In genomic region chr2:166700079-166700478, GRCh38 we compare ENCODE assay signal across 12 cellular contexts.
DNase-seq lines count a peak whose midpoint lies in the region; TF ChIP-seq lines count a peak whose summit lies in the region.
"Had no signal": no experiment of that assay in that cellular context is flagged by ENCODE, and none has a peak within 500 bp of the region (broad histone marks: within the 10 kb centered on the region; RNA-seq: fewer than 3 reads in every experiment).

No MANE protein-coding gene starts in this region.

- no peaks in the 10 kb centered on the region for H3F3A ChIP-seq in OCI-LY1 (ENCODE audit: insufficient read depth, low read length)

- WGBS in neuronal stem cell (ENCODE audit: extremely low coverage in 2 of 2, insufficient read length in 2 of 2, insufficient replicate concordance in 1 of 2), 2 donors = no CpG with 5 or more reads among the region's 2 CpGs

- H3K27ac ChIP-seq in breast epithelium (no peak overlapping the region), OCI-LY1 (ENCODE audit: low read depth, low read length, poor library complexity, severe bottlenecking) (no peak overlapping the region), neuronal stem cell (replicated peaks; ENCODE audit: low read length) (no peak overlapping the region)
- H3K27ac ChIP-seq: BLaER1, suprapubic skin had no signal

- H3K9me2 ChIP-seq in OCI-LY1 (ENCODE audit: low read depth, low read length) = no peaks in the 10 kb centered on the region

- POLR2A ChIA-PET in MCF 10A (lab: Yijun Ruan, JAX) = interaction anchor here (0.9 kb wide), 1 partner anchor 1419 kb away, joined by 3 read pairs; no protein-coding TSS in a partner anchor

- H4K91ac ChIP-seq in neuronal stem cell (ENCODE audit: low read depth, low read length, poor library complexity) = no peak overlapping the region

- H4K8ac ChIP-seq in neuronal stem cell (ENCODE audit: low read depth, low read length) = no peak overlapping the region

- in situ Hi-C loops in GM13976 (cut with MboI; ENCODE audit: low sequenced_read_pairs, unreplicated experiment) = no loop called here

- H3K4me3 ChIP-seq in breast epithelium (no peak overlapping the region), OCI-LY1 (ENCODE audit: low read depth, low read length, poor library complexity, severe bottlenecking) (no peak overlapping the region), fibroblast of mammary gland (ENCODE audit: control insufficient read depth, low read depth, low read length) (no peak overlapping the region), neuronal stem cell (ENCODE audit: low read length in 2 of 2) (no peak overlapping the region)
- H3K4me3 ChIP-seq: BLaER1, suprapubic skin had no signal

- peak; percentile 3 for DNase-seq in MCF 10A (ENCODE audit: unreplicated experiment)
- DNase-seq in breast epithelium (ENCODE audit: low spot score in 2 of 2) = no peak
- peak; percentile 5 for DNase-seq in fibroblast of mammary gland (ENCODE audit: low read depth)
- DNase-seq in type B pancreatic cell (ENCODE audit: extremely low spot score, unreplicated experiment) = no peak
- DNase-seq in hypothalamus (lab: John Stamatoyannopoulos, UW) = no peak
- DNase-seq in neuronal stem cell (ENCODE audit: low spot score) = no peak
- DNase-seq in GM13976 (ENCODE audit: low spot score) = no peak
- DNase-seq: activated CD8-positive, alpha-beta memory T cell treated with anti-CD3 and anti-CD28 coated beads for 24 hours; activated naive CD8-positive, alpha-beta T cell treated with anti-CD3 and anti-CD28 coated beads for 36 hours had no signal

- H3K36me3 Mint-ChIP-seq in MCF 10A (ENCODE audit: insufficient read depth, unreplicated experiment) (no peaks in the 10 kb centered on the region), type B pancreatic cell (no peaks in the 10 kb centered on the region)
- H3K36me3 Mint-ChIP-seq: activated naive CD8-positive, alpha-beta T cell treated with anti-CD3 and anti-CD28 coated beads for 36 hours had no signal

- H3K36me3 ChIP-seq in breast epithelium (no peaks in the 10 kb centered on the region), OCI-LY1 (ENCODE audit: insufficient read depth, low read length) (no peaks in the 10 kb centered on the region), neuronal stem cell (replicated peaks in 1 of 2; ENCODE audit: control insufficient read depth in 2 of 2, insufficient read depth in 2 of 2, low read length in 2 of 2) (no peaks in the 10 kb centered on the region)
- H3K36me3 ChIP-seq: BLaER1, suprapubic skin had no signal

- H3K4me1 Mint-ChIP-seq in MCF 10A (ENCODE audit: insufficient read depth, unreplicated experiment) = no peaks in the 10 kb centered on the region
- no peaks in the 10 kb centered on the region for H3K4me1 Mint-ChIP-seq in type B pancreatic cell (ENCODE audit: unreplicated experiment)
- H3K4me1 Mint-ChIP-seq: activated naive CD8-positive, alpha-beta T cell treated with anti-CD3 and anti-CD28 coated beads for 36 hours had no signal

- H3K4me1 ChIP-seq in breast epithelium = no peaks in the 10 kb centered on the region
- no peaks in the 10 kb centered on the region for H3K4me1 ChIP-seq in OCI-LY1 (ENCODE audit: insufficient read depth, low read length, severe bottlenecking)
- H3K4me1 ChIP-seq in neuronal stem cell (ENCODE audit: control insufficient read depth in 2 of 2, insufficient read depth in 1 of 2, low read depth in 1 of 2, low read length in 2 of 2) = no peaks in the 10 kb centered on the region
- H3K4me1 ChIP-seq: suprapubic skin had no signal

- no peak overlapping the region for H3K14ac ChIP-seq in neuronal stem cell (ENCODE audit: low read length)

- no peak overlapping the region for H3K18ac ChIP-seq in neuronal stem cell (ENCODE audit: low read length)

- no peaks in the 10 kb centered on the region for H3K27me3 ChIP-seq in breast epithelium
- no peaks in the 10 kb centered on the region for H3K27me3 ChIP-seq in OCI-LY1 (ENCODE audit: insufficient read depth, low read length)
- no peaks in the 10 kb centered on the region for H3K27me3 ChIP-seq in neuronal stem cell (ENCODE audit: control insufficient read depth in 3 of 3, insufficient read depth in 3 of 3, low read depth in 1 of 3, low read length in 3 of 3)
- H3K27me3 ChIP-seq: BLaER1, suprapubic skin had no signal

- H2AFZ ChIP-seq in OCI-LY1 (ENCODE audit: low read length) (no peak overlapping the region), neuronal stem cell (ENCODE audit: low read length) (no peak overlapping the region)

- no peak for TF ChIP-seq CTCF in MCF 10A (IDR thresholded peaks at IDR 0.05; ENCODE audit: unreplicated experiment)
- no peak for TF ChIP-seq CTCF in breast epithelium (IDR thresholded peaks at IDR 0.05)
- peak; percentile 5; the same call in 1 of the 2 replicates for TF ChIP-seq CTCF in OCI-LY1 (IDR thresholded peaks at IDR 0.05; ENCODE audit: low read length)
- TF ChIP-seq CTCF in fibroblast of mammary gland (conservative IDR thresholded peaks at IDR 0.05; ENCODE audit: control insufficient read depth, insufficient read depth, low read depth, low read length) = peak; percentile 20
- TF ChIP-seq CTCF in type B pancreatic cell (conservative IDR thresholded peaks at IDR 0.05) = peak; percentile 59
- TF ChIP-seq CTCF in GM13976 (IDR thresholded peaks at IDR 0.05; ENCODE audit: borderline replicate concordance, control extremely low read depth, extremely low read depth, insufficient read depth, missing control alignments) = no peak

- H2BK15ac ChIP-seq in neuronal stem cell (ENCODE audit: low read length) = no peak overlapping the region

- no peak overlapping the region for H3K4me2 ChIP-seq in OCI-LY1 (ENCODE audit: low read length)
- no peak overlapping the region for H3K4me2 ChIP-seq in neuronal stem cell (ENCODE audit: insufficient read depth, low read length, poor library complexity, severe bottlenecking)

- H3K9me3 ChIP-seq in breast epithelium (no peaks in the 10 kb centered on the region), OCI-LY1 (ENCODE audit: low read length) (no peaks in the 10 kb centered on the region), neuronal stem cell (replicated peaks in 1 of 2; ENCODE audit: control insufficient read depth in 2 of 2, insufficient read depth in 1 of 2, low read depth in 1 of 2, low read length in 2 of 2) (no peaks in the 10 kb centered on the region)
- H3K9me3 ChIP-seq: BLaER1, suprapubic skin had no signal

- H3K9ac ChIP-seq in OCI-LY1 (ENCODE audit: low read length) (no peak overlapping the region), neuronal stem cell (ENCODE audit: low read depth, low read length, poor library complexity) (no peak overlapping the region)
- H3K9ac ChIP-seq: BLaER1 had no signal

- no peak overlapping the region for H3K23ac ChIP-seq in neuronal stem cell (ENCODE audit: low read depth, low read length, poor library complexity)

- intact Hi-C loops in MCF 10A (cut with micrococcal nuclease) (no loop called here), breast epithelium (cut with DNase I; ENCODE audit: low total_unique reads) (no loop called here)

- H2BK120ac ChIP-seq in neuronal stem cell (ENCODE audit: low read depth, low read length) = no peak overlapping the region

- no peaks in the 10 kb centered on the region for H3K79me2 ChIP-seq in OCI-LY1 (ENCODE audit: insufficient read depth, low read length)

- H3K79me1 ChIP-seq in neuronal stem cell (ENCODE audit: low read depth, low read length) = no peaks in the 10 kb centered on the region

- CTCF ChIA-PET in MCF 10A (lab: Yijun Ruan, JAX) = interaction anchor here (0.8 to 1.1 kb wide), 2 partner anchors 511 to 1418 kb away, joined by 3 read pairs; no protein-coding TSS in a partner anchor

- no peaks in the 10 kb centered on the region for H4K20me1 ChIP-seq in OCI-LY1 (ENCODE audit: insufficient read depth, low read length)
- H4K20me1 ChIP-seq: BLaER1 had no signal

- H2AK5ac ChIP-seq in neuronal stem cell (ENCODE audit: low read depth, low read length) = no peak overlapping the region

- H3K4me3 Mint-ChIP-seq in MCF 10A (ENCODE audit: unreplicated experiment) = no peak overlapping the region
- H3K4me3 Mint-ChIP-seq in type B pancreatic cell = no peak overlapping the region
- H3K4me3 Mint-ChIP-seq: activated naive CD8-positive, alpha-beta T cell treated with anti-CD3 and anti-CD28 coated beads for 36 hours had no signal

- no peak overlapping the region for H3K4ac ChIP-seq in neuronal stem cell (ENCODE audit: low read length)

- H3K27ac Mint-ChIP-seq in MCF 10A (ENCODE audit: low read depth, unreplicated experiment) (no peak overlapping the region), type B pancreatic cell (no peak overlapping the region)
- H3K27ac Mint-ChIP-seq: activated naive CD8-positive, alpha-beta T cell treated with anti-CD3 and anti-CD28 coated beads for 36 hours had no signal

- H3K9me3 Mint-ChIP-seq in MCF 10A (ENCODE audit: unreplicated experiment) (no peaks in the 10 kb centered on the region), type B pancreatic cell (no peaks in the 10 kb centered on the region)
- H3K9me3 Mint-ChIP-seq: activated naive CD8-positive, alpha-beta T cell treated with anti-CD3 and anti-CD28 coated beads for 36 hours had no signal

- BruUV-seq in MCF 10A (replicated peaks; lab: Mats Ljungman, UMichigan) = no TSS peak

- H2BK5ac ChIP-seq in neuronal stem cell (ENCODE audit: low read length) = no peak overlapping the region

- H3K27me3 Mint-ChIP-seq in MCF 10A (ENCODE audit: insufficient read depth, unreplicated experiment) (no peaks in the 10 kb centered on the region), type B pancreatic cell (no peaks in the 10 kb centered on the region)
- H3K27me3 Mint-ChIP-seq: activated naive CD8-positive, alpha-beta T cell treated with anti-CD3 and anti-CD28 coated beads for 36 hours had no signal

- H2BK12ac ChIP-seq in neuronal stem cell (ENCODE audit: low read length) = no peak overlapping the region

- TF ChIP-seq POLR2A in breast epithelium (IDR thresholded peaks at IDR 0.05) = no peak

Comparison
In these comparisons a context has a peak if more than half of its experiments do, and no peak if none do; other contexts are left out.
1. DNase-seq: peak in MCF 10A (single experiment) and fibroblast of mammary gland (single experiment); none in breast epithelium (0 of 2), type B pancreatic cell (single experiment), hypothalamus (0 of 51), neuronal stem cell (single experiment) and GM13976 (single experiment).
2. CTCF ChIP-seq: peak in OCI-LY1 (single experiment), fibroblast of mammary gland (single experiment) and type B pancreatic cell (single experiment); none in MCF 10A (single experiment), breast epithelium (0 of 3) and GM13976 (single experiment).